Comparison of ENCODE assay signal across 17 cellular contexts in the genomic region with DNA sequence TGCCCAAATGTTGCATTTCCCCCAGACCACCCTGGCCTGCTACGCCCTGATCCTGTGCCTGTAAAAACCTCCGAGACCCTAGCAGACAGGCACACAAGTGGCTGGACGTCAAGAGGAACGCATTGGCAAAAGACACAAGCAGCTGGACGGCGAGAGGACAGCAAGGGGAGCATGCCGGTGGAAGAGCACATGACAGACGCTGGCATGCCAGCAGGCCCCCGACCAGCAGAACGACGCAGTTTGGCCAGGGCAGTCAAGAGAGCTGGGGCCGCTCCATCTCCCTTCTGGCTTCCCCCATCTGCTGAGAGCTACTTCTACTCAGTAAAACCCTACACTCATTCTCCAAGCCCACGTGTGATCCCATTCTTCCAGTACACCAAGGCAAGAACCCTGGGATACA. TPM values are rescaled to one million over a fixed set of nuclear protein-coding genes. Genes with fewer than 3 reads are reported as not detected.
A peak's percentile ranks its signal among the peaks of the same experiment; 100 is the strongest.
DNase-seq lines count a peak whose midpoint lies in the region; ATAC-seq lines count a peak whose summit lies in the region.
"Had no signal": no experiment of that assay in that cellular context is flagged by ENCODE, and none has a peak within 500 bp of the region (broad histone marks: within the 10 kb centered on the region; RNA-seq: fewer than 3 reads in every experiment).

No MANE protein-coding gene starts in this region.

- no peaks in the 10 kb centered on the region for H3K9me3 Mint-ChIP-seq in activated naive CD4-positive, alpha-beta T cell treated with anti-CD3 and anti-CD28 coated beads, Interleukin-2, amount 50 U/mL, for 72 hours
- H3K9me3 Mint-ChIP-seq in activated T-helper 2 cell treated with anti-CD3 and anti-CD28 coated beads, Interferon-gamma antibody, Interleukin-2, Interleukin-4, amounts not matched to agents 10 μg/mL and 5 μg/mL and 100 μg/mL, durations not matched to agents 14 hours and 24 hours and 36 hours: no peaks in the 10 kb centered on the region

- peak overlapping the region; percentile 45 to 64 for H3K27ac Mint-ChIP-seq in activated naive CD4-positive, alpha-beta T cell treated with anti-CD3 and anti-CD28 coated beads, Interleukin-2, amount 50 U/mL, for 72 hours
- peak overlapping the region; percentile 51 for H3K27ac Mint-ChIP-seq in activated T-helper 2 cell treated with anti-CD3 and anti-CD28 coated beads, Interferon-gamma antibody, Interleukin-2, Interleukin-4, amounts not matched to agents 10 μg/mL and 5 μg/mL and 100 μg/mL, durations not matched to agents 14 hours and 24 hours and 36 hours

- peaks cover 29% of the 10 kb centered on the region for H3K4me1 Mint-ChIP-seq in activated T-helper 2 cell treated with anti-CD3 and anti-CD28 coated beads, Interferon-gamma antibody, Interleukin-2, Interleukin-4, amounts not matched to agents 10 μg/mL and 5 μg/mL and 100 μg/mL, durations not matched to agents 14 hours and 24 hours and 36 hours (ENCODE audit: low read depth)

- peaks cover 0 to 14% of the 10 kb centered on the region in 2 donors for H3K36me3 Mint-ChIP-seq in activated naive CD4-positive, alpha-beta T cell treated with anti-CD3 and anti-CD28 coated beads, Interleukin-2, amount 50 U/mL, for 72 hours
- peaks cover 60% of the 10 kb centered on the region for H3K36me3 Mint-ChIP-seq in activated T-helper 2 cell treated with anti-CD3 and anti-CD28 coated beads, Interferon-gamma antibody, Interleukin-2, Interleukin-4, amounts not matched to agents 10 μg/mL and 5 μg/mL and 100 μg/mL, durations not matched to agents 14 hours and 24 hours and 36 hours (ENCODE audit: low read depth)

- H3K4me3 Mint-ChIP-seq in activated T-helper 2 cell treated with anti-CD3 and anti-CD28 coated beads, Interferon-gamma antibody, Interleukin-2, Interleukin-4, amounts not matched to agents 10 μg/mL and 5 μg/mL and 100 μg/mL, durations not matched to agents 14 hours and 24 hours and 36 hours (ENCODE audit: low read depth): no peak overlapping the region

- no peaks in the 10 kb centered on the region for H3K27me3 Mint-ChIP-seq in activated T-helper 2 cell treated with anti-CD3 and anti-CD28 coated beads, Interferon-gamma antibody, Interleukin-2, Interleukin-4, amounts not matched to agents 10 μg/mL and 5 μg/mL and 100 μg/mL, durations not matched to agents 14 hours and 24 hours and 36 hours (ENCODE audit: low read depth)

- no peak for ATAC-seq in activated naive CD4-positive, alpha-beta T cell treated with anti-CD3 and anti-CD28 coated beads, Interleukin-2, amount 50 U/mL, for 72 hours
- ATAC-seq in left cardiac atrium (peak; percentile 39 to 76), GM18517 (IDR thresholded peaks at IDR 0.05; ENCODE audit: unreplicated experiment) (no peak), esophagus mucosa (no peak), GM19467 (IDR thresholded peaks at IDR 0.05; ENCODE audit: unreplicated experiment) (no peak)

- DNase-seq in activated naive CD4-positive, alpha-beta T cell treated with anti-CD3 and anti-CD28 coated beads, Interleukin-2, amount 50 U/mL, for 72 hours (ENCODE audit: low spot score in 2 of 2): no peak
- no peak for DNase-seq in activated naive CD4-positive, alpha-beta T cell treated with Interleukin-2 at 50 U/mL for 16 hours
- no peak for DNase-seq in activated T-helper 2 cell treated with anti-CD3 and anti-CD28 coated beads, Interferon-gamma antibody, Interleukin-2, Interleukin-4, amounts not matched to agents 10 μg/mL and 5 μg/mL and 100 μg/mL, durations not matched to agents 14 hours and 24 hours and 36 hours (ENCODE audit: low spot score)
- DNase-seq in left cardiac atrium (no peak), putamen (ENCODE audit: low spot score) (peak; percentile 39)
- DNase-seq: DMS 273 treated with DMSO at 0.1 percent for 48 hours, H7, MV-4-11, NCI-H1417, NCI-H1930, NCI-H2171, NCI-H446, NCI-H69, SHP77 treated with DMSO at 0.1 percent for 48 hours had no signal

- intact Hi-C loops in activated T-helper 2 cell treated with anti-CD3 and anti-CD28 coated beads, Interferon-gamma antibody, Interleukin-2, Interleukin-4, amounts not matched to agents 10 μg/mL and 5 μg/mL and 100 μg/mL, durations not matched to agents 14 hours and 24 hours and 36 hours (cut with micrococcal nuclease): no loop called here
- intact Hi-C loops in left cardiac atrium (cut with DNase I): no loop called here

RNA-seq across cellular contexts. Expression of a gene that starts 42.1 kb away (rescaled TPM):
- 10 to 100 TPM; 28.0 to 43.6 TPM for total RNA-seq in activated naive CD4-positive, alpha-beta T cell treated with anti-CD3 and anti-CD28 coated beads, Interleukin-2, amount 50 U/mL, for 72 hours
- total RNA-seq in activated T-helper 2 cell treated with anti-CD3 and anti-CD28 coated beads, Interferon-gamma antibody, Interleukin-2, Interleukin-4, amounts not matched to agents 10 μg/mL and 5 μg/mL and 100 μg/mL, durations not matched to agents 14 hours and 24 hours and 36 hours: 33.1 and 36.5 TPM in 2 replicates
- total RNA-seq in left cardiac atrium (10 to 100 TPM; 12.0 to 13.1 TPM), esophagus mucosa (14.3 TPM)

Comparison
In these comparisons a context has a peak if more than half of its experiments do, and no peak if none do; other contexts are left out.
1. ATAC-seq: peak in left cardiac atrium (2 of 2); none in activated naive CD4-positive, alpha-beta T cell treated with anti-CD3 and anti-CD28 coated beads, Interleukin-2, amount 50 U/mL, for 72 hours (0 of 2), GM18517 (single experiment), esophagus mucosa (single experiment) and GM19467 (single experiment).